ENCODE assay signal across 23 cellular contexts in the genomic region with DNA sequence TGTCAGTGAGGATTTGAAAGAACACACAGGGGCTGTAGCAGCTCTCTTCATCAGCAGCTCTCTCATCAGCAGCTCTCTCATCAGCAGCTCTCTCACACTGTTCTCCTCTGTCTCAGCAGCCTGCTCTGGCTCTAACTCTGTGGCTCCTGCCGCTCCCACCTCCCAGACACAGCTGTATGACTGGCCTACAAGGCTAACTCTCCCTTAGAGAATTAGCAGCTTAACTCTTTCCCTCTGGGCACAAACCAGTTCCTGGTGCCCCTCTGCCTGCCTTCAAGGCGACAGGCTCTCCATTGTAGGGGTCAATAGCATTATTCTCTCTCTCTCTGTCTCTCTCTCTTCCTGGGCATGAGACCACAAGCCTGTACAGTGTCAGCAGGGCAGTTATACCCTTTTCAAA.
"Had no signal": no experiment of that assay in that cellular context is flagged by ENCODE, and none has a peak within 500 bp of the region (broad histone marks: within the 10 kb centered on the region; RNA-seq: fewer than 3 reads in every experiment).

No MANE protein-coding gene starts in this region.

- H3K9me3 ChIP-seq: esophagus muscularis mucosa, neutrophil, ovary, upper lobe of right lung had no signal

- H3K27me3 Mint-ChIP-seq: activated CD4-positive, alpha-beta memory T cell treated with anti-CD3 and anti-CD28 coated beads for 36 hours; activated naive CD8-positive, alpha-beta T cell treated with anti-CD3 and anti-CD28 coated beads for 36 hours; central memory CD8-positive, alpha-beta T cell had no signal

- H3K4me1 ChIP-seq: esophagus muscularis mucosa, upper lobe of right lung had no signal

- FAIRE-seq: astrocyte, colon, frontal cortex, small intestine had no signal

- H3K27ac Mint-ChIP-seq: activated CD4-positive, alpha-beta memory T cell treated with anti-CD3 and anti-CD28 coated beads for 36 hours; activated naive CD8-positive, alpha-beta T cell treated with anti-CD3 and anti-CD28 coated beads for 36 hours; nephron had no signal

- H3K9me3 Mint-ChIP-seq: activated naive CD8-positive, alpha-beta T cell treated with anti-CD3 and anti-CD28 coated beads for 36 hours; nephron had no signal

- ATAC-seq: left ventricle myocardium superior, sciatic nerve had no signal

- H3K27me3 ChIP-seq: dorsolateral prefrontal cortex, esophagus muscularis mucosa, neutrophil, ovary, upper lobe of right lung had no signal

- H3K4me1 Mint-ChIP-seq: activated naive CD8-positive, alpha-beta T cell treated with anti-CD3 and anti-CD28 coated beads for 36 hours; central memory CD8-positive, alpha-beta T cell; nephron had no signal

- DNase-seq: activated CD4-positive, alpha-beta memory T cell treated with anti-CD3 and anti-CD28 coated beads for 36 hours; activated CD4-positive, alpha-beta T cell treated with anti-CD3 and anti-CD28 coated beads for 48 hours; activated naive CD4-positive, alpha-beta T cell treated with Interleukin-2 at 50 U/mL for 16 hours; activated naive CD8-positive, alpha-beta T cell treated with anti-CD3 and anti-CD28 coated beads for 36 hours; activated T-cell treated with anti-CD3 and anti-CD28 coated beads, Interleukin-2, amount 50 U/mL, for 48 hours; dorsolateral prefrontal cortex; glutamatergic neuron; hippocampal formation; left ventricle myocardium superior; mammary epithelial cell; ovary; small intestine; stimulated activated CD4-positive, alpha-beta T cell treated with anti-CD3 and anti-CD28 coated beads, Interleukin-2, amount 100 ng/mL, for 24 hours; stimulated activated naive CD4-positive, alpha-beta T cell; upper lobe of right lung had no signal

- H3K4me3 Mint-ChIP-seq: activated CD4-positive, alpha-beta memory T cell treated with anti-CD3 and anti-CD28 coated beads for 36 hours; activated naive CD8-positive, alpha-beta T cell treated with anti-CD3 and anti-CD28 coated beads for 36 hours; central memory CD8-positive, alpha-beta T cell; nephron had no signal

- H3K36me3 Mint-ChIP-seq: activated CD4-positive, alpha-beta memory T cell treated with anti-CD3 and anti-CD28 coated beads for 36 hours; activated naive CD8-positive, alpha-beta T cell treated with anti-CD3 and anti-CD28 coated beads for 36 hours had no signal

- H3K27ac ChIP-seq: dorsolateral prefrontal cortex, esophagus muscularis mucosa, neutrophil, ovary, upper lobe of right lung had no signal

- H3K36me3 ChIP-seq: esophagus muscularis mucosa, neutrophil, ovary, upper lobe of right lung had no signal

- H3K4me3 ChIP-seq: dorsolateral prefrontal cortex, esophagus muscularis mucosa, ovary, upper lobe of right lung had no signal
